ENCODE assay signal across 10 cellular contexts in genomic region chr17:48681609-48682008, GRCh38. TPM values are rescaled to one million over a fixed set of nuclear protein-coding genes. Genes with fewer than 3 reads are reported as not detected.
"Had no signal": no experiment of that assay in that cellular context is flagged by ENCODE, and none has a peak within 500 bp of the region (broad histone marks: within the 10 kb centered on the region; RNA-seq: fewer than 3 reads in every experiment).

No MANE protein-coding gene starts in this region.

- H3K9me3 Mint-ChIP-seq: GM23338, H9, HFFc6 had no signal

- H3K4me1 Mint-ChIP-seq: GM23338 had no signal

- H3K4me2 ChIP-seq: GM23338 had no signal

- H3K4me3 ChIP-seq: GM23338, K562 had no signal

- H2AFZ ChIP-seq: GM23338 had no signal

- FAIRE-seq: H1, H54, K562 had no signal

- H3K27ac Mint-ChIP-seq: GM23338, H9, HFFc6 had no signal

- H3K4me3 Mint-ChIP-seq: GM23338, H9, HFFc6 had no signal

- ATAC-seq: GM23338, K562 had no signal

- DNase-seq: H9, HCEC 1CT, HFFc6, IMR-90, KG1 had no signal

RNA-seq across cellular contexts. Expression of gene PRAC1, which starts 40.7 kb away (rescaled TPM):
- total RNA-seq: GM23338, H1, H9, HFFc6, HT-29, IMR-90, K562 had no signal
- polyA plus RNA-seq: GM23338, H1, IMR-90, K562 had no signal

RNA-seq across cellular contexts. Expression of gene PRAC2, which starts 41.4 kb away (rescaled TPM):
- total RNA-seq: GM23338, H1, H9, HFFc6, IMR-90, K562 had no signal
- polyA plus RNA-seq: GM23338, H1, IMR-90, K562 had no signal

RNA-seq across cellular contexts. Expression of gene HOXB13, which starts 46.9 kb away (rescaled TPM):
- total RNA-seq: GM23338, H1, H9, HFFc6, IMR-90, K562 had no signal
- polyA plus RNA-seq: GM23338, H1, IMR-90, K562 had no signal

RNA-seq across cellular contexts. Expression of gene HOXB9, which starts 55.5 kb away (rescaled TPM):
- total RNA-seq: GM23338, H1, H9, HFFc6, IMR-90 had no signal
- polyA plus RNA-seq: GM23338, H1 had no signal
